ENCODE assay signal across 18 cellular contexts in genomic region chr11:116366451-116366850, GRCh38.
"Had no signal": no experiment of that assay in that cellular context is flagged by ENCODE, and none has a peak within 500 bp of the region (broad histone marks: within the 10 kb centered on the region; RNA-seq: fewer than 3 reads in every experiment).

No MANE protein-coding gene starts in this region.

- H3K9me3 ChIP-seq: heart right ventricle, thyroid gland had no signal

- H3K27me3 Mint-ChIP-seq: activated CD4-positive, alpha-beta memory T cell treated with anti-CD3 and anti-CD28 coated beads, Interleukin-2, amount 10 ng/mL, durations not matched to agents 7 days and 5 days; activated naive CD4-positive, alpha-beta T cell treated with anti-CD3 and anti-CD28 coated beads, Interleukin-2, amount 10 ng/mL, durations not matched to agents 7 days and 5 days; activated naive CD8-positive, alpha-beta T cell treated with anti-CD3 and anti-CD28 coated beads, Interleukin-2, amount 50 U/mL, for 24 hours had no signal

- H3K27me3 ChIP-seq: thyroid gland had no signal

- H3K9me3 Mint-ChIP-seq: activated B cell treated with CpG ODN at 0.5 μM for 24 hours; activated CD4-positive, alpha-beta memory T cell treated with anti-CD3 and anti-CD28 coated beads, Interleukin-2, amount 10 ng/mL, durations not matched to agents 7 days and 5 days; activated naive CD4-positive, alpha-beta T cell treated with anti-CD3 and anti-CD28 coated beads, Interleukin-2, amount 10 ng/mL, durations not matched to agents 7 days and 5 days; activated naive CD8-positive, alpha-beta T cell treated with anti-CD3 and anti-CD28 coated beads, Interleukin-2, amount 50 U/mL, for 24 hours; natural killer cell treated with Interleukin-12 subunit alpha and Interleukin-12 subunit beta and Interleukin-15 and Interleukin-18, amount 100 ng/mL, for 72 hours had no signal

- H3K4me3 Mint-ChIP-seq: activated B cell treated with CpG ODN at 0.5 μM for 24 hours; activated CD4-positive, alpha-beta memory T cell treated with anti-CD3 and anti-CD28 coated beads, Interleukin-2, amount 10 ng/mL, durations not matched to agents 7 days and 5 days; activated naive CD4-positive, alpha-beta T cell treated with anti-CD3 and anti-CD28 coated beads, Interleukin-2, amount 10 ng/mL, durations not matched to agents 7 days and 5 days; activated naive CD8-positive, alpha-beta T cell treated with anti-CD3 and anti-CD28 coated beads, Interleukin-2, amount 50 U/mL, for 24 hours; brain; natural killer cell treated with Interleukin-12 subunit alpha and Interleukin-12 subunit beta and Interleukin-15 and Interleukin-18, amount 100 ng/mL, for 72 hours had no signal

- H3K36me3 Mint-ChIP-seq: activated naive CD4-positive, alpha-beta T cell treated with anti-CD3 and anti-CD28 coated beads, Interleukin-2, amount 10 ng/mL, durations not matched to agents 7 days and 5 days; brain; natural killer cell treated with Interleukin-12 subunit alpha and Interleukin-12 subunit beta and Interleukin-15 and Interleukin-18, amount 100 ng/mL, for 72 hours had no signal

- H3K27ac Mint-ChIP-seq: activated B cell treated with CpG ODN at 0.5 μM for 24 hours; activated CD4-positive, alpha-beta memory T cell treated with anti-CD3 and anti-CD28 coated beads, Interleukin-2, amount 10 ng/mL, durations not matched to agents 7 days and 5 days; activated naive CD4-positive, alpha-beta T cell treated with anti-CD3 and anti-CD28 coated beads, Interleukin-2, amount 10 ng/mL, durations not matched to agents 7 days and 5 days; activated naive CD8-positive, alpha-beta T cell treated with anti-CD3 and anti-CD28 coated beads, Interleukin-2, amount 50 U/mL, for 24 hours; natural killer cell treated with Interleukin-12 subunit alpha and Interleukin-12 subunit beta and Interleukin-15 and Interleukin-18, amount 100 ng/mL, for 72 hours had no signal

- H3K4me3 ChIP-seq: coronary artery, heart right ventricle, thyroid gland had no signal

- DNase-seq: activated B cell treated with CpG ODN at 0.5 μM for 24 hours; activated CD4-positive, alpha-beta memory T cell treated with anti-CD3 and anti-CD28 coated beads, Interleukin-2, amount 10 ng/mL, durations not matched to agents 7 days and 5 days; activated CD4-positive, alpha-beta T cell treated with anti-CD3 and anti-CD28 coated beads for 48 hours; activated effector memory CD4-positive, alpha-beta T cell treated with Interleukin-2 at 50 U/mL for 16 hours; activated naive CD4-positive, alpha-beta T cell treated with anti-CD3 and anti-CD28 coated beads, Interleukin-2, amount 10 ng/mL, durations not matched to agents 7 days and 5 days; activated naive CD8-positive, alpha-beta T cell treated with anti-CD3 and anti-CD28 coated beads, Interleukin-2, amount 50 U/mL, for 24 hours; activated T-cell treated with anti-CD3 and anti-CD28 coated beads, Interleukin-2, amount 50 U/mL, for 1 hour; central memory CD4-positive, alpha-beta T cell; heart right ventricle; left cardiac atrium; nucleus accumbens; retina; stimulated activated CD4-positive, alpha-beta T cell treated with anti-CD3 and anti-CD28 coated beads, Interleukin-2, amount 100 ng/mL, for 24 hours; stimulated activated naive CD4-positive, alpha-beta T cell treated with Interleukin-2 at 50 U/mL for 16 hours; thyroid gland had no signal

- ATAC-seq: activated naive CD8-positive, alpha-beta T cell treated with anti-CD3 and anti-CD28 coated beads, Interleukin-2, amount 50 U/mL, for 24 hours; heart right ventricle; left cardiac atrium; natural killer cell treated with Interleukin-12 subunit alpha and Interleukin-12 subunit beta and Interleukin-15 and Interleukin-18, amount 100 ng/mL, for 72 hours had no signal

- H3K4me1 ChIP-seq: heart right ventricle, thyroid gland had no signal

- H3K4me1 Mint-ChIP-seq: activated B cell treated with CpG ODN at 0.5 μM for 24 hours; activated CD4-positive, alpha-beta memory T cell treated with anti-CD3 and anti-CD28 coated beads, Interleukin-2, amount 10 ng/mL, durations not matched to agents 7 days and 5 days; activated naive CD4-positive, alpha-beta T cell treated with anti-CD3 and anti-CD28 coated beads, Interleukin-2, amount 10 ng/mL, durations not matched to agents 7 days and 5 days; activated naive CD8-positive, alpha-beta T cell treated with anti-CD3 and anti-CD28 coated beads, Interleukin-2, amount 50 U/mL, for 24 hours had no signal

- H3K36me3 ChIP-seq: heart right ventricle, thyroid gland had no signal

- H3K27ac ChIP-seq: coronary artery, heart right ventricle, thyroid gland had no signal
